ENCODE assay signal across 8 cellular contexts in the genomic region with DNA sequence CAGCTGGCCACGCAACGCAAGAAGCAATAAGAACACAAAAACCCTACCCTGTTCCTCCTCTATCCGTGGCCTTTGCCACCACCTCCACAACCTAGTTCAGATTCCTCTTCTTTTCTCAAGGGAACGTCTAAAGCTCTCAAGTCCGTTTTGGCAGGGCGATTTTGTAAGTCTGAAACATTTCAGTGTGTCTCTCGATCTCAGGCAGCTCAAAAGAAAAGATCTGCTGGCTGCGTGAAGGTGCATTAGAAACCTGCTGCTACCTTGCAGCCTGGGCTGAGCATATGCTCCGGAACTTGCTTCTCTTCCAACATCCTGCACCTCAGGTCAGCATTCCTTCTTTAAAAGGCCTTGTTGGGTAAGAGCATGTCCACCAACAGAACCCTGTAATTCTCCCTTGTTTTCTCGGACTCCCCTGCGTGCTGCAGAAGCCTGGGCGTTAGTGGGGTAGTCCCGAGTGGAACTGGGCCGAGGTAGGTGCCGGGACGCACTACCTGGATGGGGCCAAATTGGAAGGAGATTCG. TPM values are rescaled to one million over a fixed set of nuclear protein-coding genes. Genes with fewer than 3 reads are reported as not detected.
A peak's percentile ranks its signal among the peaks of the same experiment; 100 is the strongest.
DNase-seq lines count a peak whose midpoint lies in the region; ATAC-seq and TF ChIP-seq lines count a peak whose summit lies in the region.

No MANE protein-coding gene starts in this region.

- H3K27me3 ChIP-seq in GM06990 (replicated peaks; ENCODE audit: control insufficient read depth, insufficient read depth, low read length) = no peaks in the 10 kb centered on the region
- no peaks in the 10 kb centered on the region for H3K27me3 ChIP-seq in endocrine pancreas (ENCODE audit: control insufficient read depth, insufficient read depth, low read length)

- DNase-seq in GM06990 (ENCODE audit: extremely low read depth, insufficient read length) (no peak), NCI-H748 (lab: John Stamatoyannopoulos, UW; ENCODE audit: unreplicated experiment) (peak; percentile 62), neural crest cell (ENCODE audit: low read depth, low spot score) (no peak), putamen (ENCODE audit: low spot score) (no peak), NCI-H1694 (lab: John Stamatoyannopoulos, UW) (no peak)

- ATAC-seq in GM18870 (IDR thresholded peaks at IDR 0.05; ENCODE audit: unreplicated experiment) (no peak), GM18519 (IDR thresholded peaks at IDR 0.05; ENCODE audit: low FRiP score, unreplicated experiment) (no peak)

- peaks cover 48% of the 10 kb centered on the region for H3K4me1 Mint-ChIP-seq in neural crest cell

- H3K4me3 ChIP-seq in GM06990 (replicated peaks; ENCODE audit: low read depth, low read length) = peak overlapping the region; percentile 58
- peak overlapping the region; percentile 56 for H3K4me3 ChIP-seq in endocrine pancreas (ENCODE audit: control insufficient read depth, insufficient read depth, low read length)

- H3K9ac ChIP-seq in endocrine pancreas (ENCODE audit: control insufficient read depth, insufficient read depth, low read length) = peak overlapping the region; percentile 89

- H3K4me3 Mint-ChIP-seq in neural crest cell = peak overlapping the region; percentile 89

- H3K27me3 Mint-ChIP-seq in neural crest cell (ENCODE audit: low read depth) = peaks cover 6% of the 10 kb centered on the region

- H3K9me3 Mint-ChIP-seq in neural crest cell = no peaks in the 10 kb centered on the region

- peaks cover 18% of the 10 kb centered on the region for H3K4me1 ChIP-seq in endocrine pancreas (ENCODE audit: control insufficient read depth, insufficient read depth, low read length)

- H3K27ac Mint-ChIP-seq in neural crest cell (ENCODE audit: unreplicated experiment) = no peak overlapping the region

- H3K36me3 ChIP-seq in GM06990 (ENCODE audit: control insufficient read depth, insufficient read depth, low read length) = no peaks in the 10 kb centered on the region
- H3K36me3 ChIP-seq in endocrine pancreas (ENCODE audit: control insufficient read depth, insufficient read depth, low read length) = no peaks in the 10 kb centered on the region

- H3K36me3 Mint-ChIP-seq in neural crest cell (ENCODE audit: low read depth) = peaks cover 3% of the 10 kb centered on the region

- TF ChIP-seq CTCF in GM06990 (IDR thresholded peaks at IDR 0.05; ENCODE audit: insufficient read depth, low read length, poor library complexity, severe bottlenecking) (no peak), neural crest cell (conservative IDR thresholded peaks at IDR 0.05) (no peak)

- H3K9me3 ChIP-seq in endocrine pancreas (ENCODE audit: control insufficient read depth, low read length) = no peaks in the 10 kb centered on the region

RNA-seq across cellular contexts. Expression of a gene that starts 1.5 kb away (rescaled TPM):
- 45.3 and 51.5 TPM in 2 replicates for total RNA-seq in neural crest cell

RNA-seq across cellular contexts. Expression of a gene that starts 35.4 kb away (rescaled TPM):
- 33.2 and 34.0 TPM in 2 replicates for total RNA-seq in neural crest cell
